In genomic region chr9:9924369-9924768, GRCh38 we compare ENCODE assay signal across 15 cellular contexts.
A peak's percentile ranks its signal among the peaks of the same experiment; 100 is the strongest.
DNase-seq lines count a peak whose midpoint lies in the region; ATAC-seq and TF ChIP-seq lines count a peak whose summit lies in the region.
"Had no signal": no experiment of that assay in that cellular context is flagged by ENCODE, and none has a peak within 500 bp of the region (broad histone marks: within the 10 kb centered on the region; RNA-seq: fewer than 3 reads in every experiment).

No MANE protein-coding gene starts in this region.

- H3K4me3 ChIP-seq in duodenal mucosa (ENCODE audit: low read depth in 1 of 2, low read length in 2 of 2) (peak overlapping the region; percentile 41 to 43), neural progenitor cell (no peak overlapping the region)

- no peak overlapping the region for H3K27ac Mint-ChIP-seq in neural progenitor cell

- H3K4me1 Mint-ChIP-seq in neural progenitor cell, result peaks cover 7% of the 10 kb centered on the region

- H3K27me3 Mint-ChIP-seq in neural progenitor cell (ENCODE audit: insufficient read depth, low read depth), result no peaks in the 10 kb centered on the region

- H3K4me1 ChIP-seq in duodenal mucosa (ENCODE audit: control insufficient read depth in 1 of 2, insufficient read depth in 2 of 2, low read length in 2 of 2), result peaks cover 0 to 17% of the 10 kb centered on the region in 2 donors
- H3K4me1 ChIP-seq in neural progenitor cell, result peaks cover 6% of the 10 kb centered on the region

- no peaks in the 10 kb centered on the region for H3K36me3 Mint-ChIP-seq in neural progenitor cell

- no peaks in the 10 kb centered on the region for H3K9me3 Mint-ChIP-seq in neural progenitor cell

- ATAC-seq in GM21367 (IDR thresholded peaks at IDR 0.05; ENCODE audit: unreplicated experiment) (peak; percentile 58), HG03442 (IDR thresholded peaks at IDR 0.05; ENCODE audit: unreplicated experiment) (peak; percentile 82)

- H3K27me3 ChIP-seq in duodenal mucosa (ENCODE audit: control insufficient read depth in 1 of 2, insufficient read depth in 2 of 2, low read length in 2 of 2), result no peaks in the 10 kb centered on the region
- no peaks in the 10 kb centered on the region for H3K27me3 ChIP-seq in neural progenitor cell
- H3K27me3 ChIP-seq: brain microvascular endothelial cell had no signal

- H3K9ac ChIP-seq in duodenal mucosa (ENCODE audit: low read depth in 1 of 2, low read length in 2 of 2), result no peak overlapping the region
- H3K9ac ChIP-seq in neural progenitor cell, result no peak overlapping the region

- H3K9me3 ChIP-seq in duodenal mucosa (ENCODE audit: control insufficient read depth in 1 of 2, low read length in 2 of 2) (no peaks in the 10 kb centered on the region), neural progenitor cell (ENCODE audit: low read depth) (no peaks in the 10 kb centered on the region)

- peak; percentile 9 to 35 for DNase-seq in AML-193 (lab: John Stamatoyannopoulos, UW)
- no peak for DNase-seq in neural progenitor cell (ENCODE audit: low spot score)
- no peak for DNase-seq in superior temporal gyrus (ENCODE audit: extremely low spot score)
- DNase-seq in stimulated activated CD8-positive, alpha-beta memory T cell treated with anti-CD3 and anti-CD28 coated beads, Interleukin-4, amount 100 ng/mL, for 48 hours, result no peak
- DNase-seq in NCI-H1694 treated with DMSO at 0.1 percent for 48 hours (lab: John Stamatoyannopoulos, UW), result no peak
- DNase-seq: activated CD8-positive, alpha-beta memory T cell treated with anti-CD3 and anti-CD28 coated beads for 24 hours; activated gamma-delta T cell treated with Interleukin-2 at 50 U/mL for 16 hours; brain microvascular endothelial cell; effector CD4-positive, alpha-beta T cell; NCI-H1105 treated with DMSO at 0.1 percent for 48 hours; NCI-H226; stimulated activated naive CD4-positive, alpha-beta T cell had no signal

- TF ChIP-seq CTCF in neural progenitor cell (IDR thresholded peaks at IDR 0.05), result no peak

- no peaks in the 10 kb centered on the region for H4K20me1 ChIP-seq in neural progenitor cell (ENCODE audit: low read depth)

- H3K36me3 ChIP-seq in duodenal mucosa (ENCODE audit: control insufficient read depth in 1 of 2, insufficient read depth in 2 of 2, low read length in 2 of 2) (no peaks in the 10 kb centered on the region), neural progenitor cell (no peaks in the 10 kb centered on the region)
- H3K36me3 ChIP-seq: brain microvascular endothelial cell had no signal

- H3K4me2 ChIP-seq in neural progenitor cell, result no peak overlapping the region

- no peak overlapping the region for H3K4me3 Mint-ChIP-seq in neural progenitor cell

- no peaks in the 10 kb centered on the region for H3F3A ChIP-seq in neural progenitor cell (ENCODE audit: low read depth)

- H2AFZ ChIP-seq in neural progenitor cell (replicated peaks), result no peak overlapping the region

- no peaks in the 10 kb centered on the region for H3K79me2 ChIP-seq in neural progenitor cell (ENCODE audit: low read depth)

- no peak overlapping the region for H3K27ac ChIP-seq in duodenal mucosa (ENCODE audit: low read depth, low read length)
- H3K27ac ChIP-seq in neural progenitor cell, result no peak overlapping the region
- H3K27ac ChIP-seq: brain microvascular endothelial cell had no signal

Comparison
In these comparisons a context has a peak if more than half of its experiments do, and no peak if none do; other contexts are left out.
1. DNase-seq: peak in AML-193 (2 of 2); none in neural progenitor cell (single experiment), superior temporal gyrus (single experiment), stimulated activated CD8-positive, alpha-beta memory T cell treated with anti-CD3 and anti-CD28 coated beads, Interleukin-4, amount 100 ng/mL, for 48 hours (single experiment) and NCI-H1694 treated with DMSO at 0.1 percent for 48 hours (single experiment).